Comparison of ENCODE assay signal across 22 cellular contexts in the genomic region with DNA sequence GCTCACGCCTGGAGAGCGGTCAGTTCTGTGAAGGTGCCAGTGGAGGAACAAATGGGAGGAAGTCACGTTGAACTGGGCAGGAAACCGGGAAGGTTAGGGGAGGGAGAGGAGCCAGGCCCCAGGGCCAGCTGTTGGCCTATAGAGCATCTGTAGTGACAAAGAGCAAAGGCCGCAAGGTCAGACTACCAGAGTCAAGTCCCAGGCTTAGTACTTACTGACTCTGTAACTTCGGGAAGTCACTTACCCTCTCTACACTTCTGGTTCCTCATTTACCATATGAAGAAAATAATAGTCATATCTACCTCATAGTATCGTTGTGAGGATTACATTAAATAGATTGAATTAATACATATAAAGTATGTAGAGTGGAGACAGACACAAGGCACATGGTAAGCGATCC.
A peak's percentile ranks its signal among the peaks of the same experiment; 100 is the strongest.
DNase-seq lines count a peak whose midpoint lies in the region; ATAC-seq, FAIRE-seq and TF ChIP-seq lines count a peak whose summit lies in the region.
"Had no signal": no experiment of that assay in that cellular context is flagged by ENCODE, and none has a peak within 500 bp of the region (broad histone marks: within the 10 kb centered on the region; RNA-seq: fewer than 3 reads in every experiment).

No MANE protein-coding gene starts in this region.

- H3K9ac ChIP-seq in HepG2 (ENCODE audit: insufficient read depth, low read depth, low read length) (no peak overlapping the region), neuronal stem cell (ENCODE audit: low read depth, low read length, poor library complexity) (no peak overlapping the region)

- TF ChIP-seq POLR2A in right lobe of liver (IDR thresholded peaks at IDR 0.05) = no peak
- TF ChIP-seq POLR2A in HepG2 (IDR thresholded peaks at IDR 0.05; ENCODE audit: insufficient read depth in 1 of 2, low read depth in 2 of 2, low read length in 2 of 2) = no peak
- TF ChIP-seq POLR2A in GM12892 (IDR thresholded peaks at IDR 0.05; ENCODE audit: low read depth, low read length) = no peak

- no peaks in the 10 kb centered on the region for H3K27me3 Mint-ChIP-seq in activated B cell treated with CpG ODN at 0.5 μM for 24 hours
- no peaks in the 10 kb centered on the region for H3K27me3 Mint-ChIP-seq in naive thymus-derived CD4-positive, alpha-beta T cell

- no peaks in the 10 kb centered on the region for H3K9me3 Mint-ChIP-seq in activated B cell treated with CpG ODN at 0.5 μM for 24 hours
- no peaks in the 10 kb centered on the region for H3K9me3 Mint-ChIP-seq in naive thymus-derived CD4-positive, alpha-beta T cell

- H3K27ac Mint-ChIP-seq in activated B cell treated with CpG ODN at 0.5 μM for 24 hours = peak overlapping the region; percentile 15
- H3K27ac Mint-ChIP-seq in naive thymus-derived CD4-positive, alpha-beta T cell = no peak overlapping the region

- FAIRE-seq in HepG2 (lab: Jason Lieb, UNC) (no peak), GM12892 (lab: Jason Lieb, UNC) (no peak)
- FAIRE-seq: K562 had no signal

- no peak overlapping the region for H3K4ac ChIP-seq in neuronal stem cell (ENCODE audit: low read length)

- H3K14ac ChIP-seq in neuronal stem cell (ENCODE audit: low read length) = no peak overlapping the region

- H3K36me3 Mint-ChIP-seq in activated B cell treated with CpG ODN at 0.5 μM for 24 hours (ENCODE audit: low read depth) = peaks cover 8% of the 10 kb centered on the region
- H3K36me3 Mint-ChIP-seq in naive thymus-derived CD4-positive, alpha-beta T cell = no peaks in the 10 kb centered on the region

- 75% methylated on average over 7 of the region's 8 CpGs for WGBS in right lobe of liver (ENCODE audit: insufficient coverage, low coverage, low lambda C conversion rate, missing lambda C conversion rate)
- whole genome bisulfite sequencing in HepG2 (ENCODE audit: low lambda C conversion rate) = 38% methylated on average over 8 of the region's 8 CpGs
- no CpG with 5 or more reads among the region's 8 CpGs for WGBS in neuronal stem cell (ENCODE audit: extremely low coverage in 2 of 2, insufficient read length in 2 of 2, insufficient replicate concordance in 1 of 2), 2 donors

- H4K8ac ChIP-seq in neuronal stem cell (ENCODE audit: low read depth, low read length) = no peak overlapping the region

- TF ChIP-seq RAD21 in HepG2 (CRISPR knock-in tag; IDR thresholded peaks at IDR 0.05) = no peak

- H2AFZ ChIP-seq in HepG2 (ENCODE audit: low read length) (no peak overlapping the region), neuronal stem cell (ENCODE audit: low read length) (no peak overlapping the region)

- H3K36me3 ChIP-seq in right lobe of liver = no peaks in the 10 kb centered on the region
- no peaks in the 10 kb centered on the region for H3K36me3 ChIP-seq in HepG2 (replicated peaks in 1 of 2; ENCODE audit: control insufficient read depth in 1 of 2, insufficient read depth in 2 of 2, low read length in 2 of 2)
- no peaks in the 10 kb centered on the region for H3K36me3 ChIP-seq in naive thymus-derived CD4-positive, alpha-beta T cell (ENCODE audit: control insufficient read depth in 2 of 3, insufficient read depth in 3 of 3, low read length in 3 of 3)
- H3K36me3 ChIP-seq in neuronal stem cell (replicated peaks in 1 of 2; ENCODE audit: control insufficient read depth in 2 of 2, insufficient read depth in 2 of 2, low read length in 2 of 2) = no peaks in the 10 kb centered on the region
- H3K36me3 ChIP-seq: SJSA1 had no signal

- BruUV-seq in HepG2 (replicated peaks; lab: Mats Ljungman, UMichigan) = no TSS peak

- H3K79me2 ChIP-seq in HepG2 (ENCODE audit: insufficient read depth, low read length) = no peaks in the 10 kb centered on the region

- no peak overlapping the region for H3K4me3 ChIP-seq in right lobe of liver
- H3K4me3 ChIP-seq in HepG2 (replicated peaks in 1 of 3; ENCODE audit: insufficient read depth in 1 of 3, low read depth in 2 of 3, low read length in 3 of 3) = no peak overlapping the region
- H3K4me3 ChIP-seq in naive thymus-derived CD4-positive, alpha-beta T cell (ENCODE audit: low read length) = no peak overlapping the region
- H3K4me3 ChIP-seq in neuronal stem cell (ENCODE audit: low read length in 2 of 2) = no peak overlapping the region
- H3K4me3 ChIP-seq: K562, SJSA1 had no signal

- no peak overlapping the region for H2BK5ac ChIP-seq in neuronal stem cell (ENCODE audit: low read length)

- no peaks in the 10 kb centered on the region for H3K79me1 ChIP-seq in neuronal stem cell (ENCODE audit: low read depth, low read length)

- CTCF ChIA-PET in HepG2 (lab: Yijun Ruan, JAX; ENCODE audit: low intra/inter-chr PET ratio, low total read pairs) (no interaction called here), activated B cell treated with CpG ODN at 0.5 μM for 24 hours (lab: Charles Lee) (no interaction called here)
- CTCF ChIA-PET in naive thymus-derived CD4-positive, alpha-beta T cell (lab: Charles Lee) = no interaction called here

- H2BK15ac ChIP-seq in neuronal stem cell (ENCODE audit: low read length) = no peak overlapping the region

- H4K20me1 ChIP-seq in HepG2 (ENCODE audit: insufficient read depth, low read length) = no peaks in the 10 kb centered on the region

- no peak overlapping the region for H2AK5ac ChIP-seq in neuronal stem cell (ENCODE audit: low read depth, low read length)

- TF ChIP-seq CTCF in right lobe of liver (IDR thresholded peaks at IDR 0.05) (no peak), HepG2 (CRISPR knock-in tag; IDR thresholded peaks at IDR 0.05) (no peak), activated B cell treated with CpG ODN at 0.5 μM for 24 hours (IDR thresholded peaks at IDR 0.05) (no peak)

- no peak overlapping the region for H4K91ac ChIP-seq in neuronal stem cell (ENCODE audit: low read depth, low read length, poor library complexity)

- no peak overlapping the region for H3K4me3 Mint-ChIP-seq in activated B cell treated with CpG ODN at 0.5 μM for 24 hours
- no peak overlapping the region for H3K4me3 Mint-ChIP-seq in naive thymus-derived CD4-positive, alpha-beta T cell

- H3K9me3 ChIP-seq in right lobe of liver = no peaks in the 10 kb centered on the region
- H3K9me3 ChIP-seq in HepG2 (ENCODE audit: low read length) = no peaks in the 10 kb centered on the region
- H3K9me3 ChIP-seq in naive thymus-derived CD4-positive, alpha-beta T cell (ENCODE audit: control insufficient read depth in 2 of 3, low read length in 3 of 3) = no peaks in the 10 kb centered on the region
- no peaks in the 10 kb centered on the region for H3K9me3 ChIP-seq in neuronal stem cell (replicated peaks in 1 of 2; ENCODE audit: control insufficient read depth in 2 of 2, insufficient read depth in 1 of 2, low read depth in 1 of 2, low read length in 2 of 2)
- H3K9me3 ChIP-seq: SJSA1 had no signal

- H3K4me1 ChIP-seq in right lobe of liver = no peaks in the 10 kb centered on the region
- H3K4me1 ChIP-seq in HepG2 (ENCODE audit: insufficient read depth, low read length) = no peaks in the 10 kb centered on the region
- H3K4me1 ChIP-seq in naive thymus-derived CD4-positive, alpha-beta T cell (ENCODE audit: control insufficient read depth in 2 of 2, insufficient read depth in 2 of 2, low read length in 2 of 2) = no peaks in the 10 kb centered on the region
- peaks cover 0 to 21% of the 10 kb centered on the region in 2 donors for H3K4me1 ChIP-seq in neuronal stem cell (ENCODE audit: control insufficient read depth in 2 of 2, insufficient read depth in 1 of 2, low read depth in 1 of 2, low read length in 2 of 2)

- no peak overlapping the region for H2BK12ac ChIP-seq in neuronal stem cell (ENCODE audit: low read length)

- H3K27ac ChIP-seq in right lobe of liver (no peak overlapping the region), HepG2 (ENCODE audit: extremely low read length, insufficient read depth, low read length) (no peak overlapping the region), neuronal stem cell (replicated peaks; ENCODE audit: low read length) (no peak overlapping the region)
- H3K27ac ChIP-seq in naive thymus-derived CD4-positive, alpha-beta T cell (ENCODE audit: low read depth, low read length) = no peak overlapping the region
- H3K27ac ChIP-seq: C4-2B, SJSA1 had no signal

- H3K27me3 ChIP-seq in right lobe of liver (no peaks in the 10 kb centered on the region), HepG2 (ENCODE audit: control insufficient read depth in 1 of 2, insufficient read depth in 2 of 2, low read length in 2 of 2) (no peaks in the 10 kb centered on the region), neuronal stem cell (ENCODE audit: control insufficient read depth in 3 of 3, insufficient read depth in 3 of 3, low read depth in 1 of 3, low read length in 3 of 3) (no peaks in the 10 kb centered on the region)
- no peaks in the 10 kb centered on the region for H3K27me3 ChIP-seq in naive thymus-derived CD4-positive, alpha-beta T cell (ENCODE audit: control insufficient read depth in 2 of 2, insufficient read depth in 2 of 2, low read length in 2 of 2)
- H3K27me3 ChIP-seq: SJSA1 had no signal

- peaks cover 35% of the 10 kb centered on the region for H3K4me1 Mint-ChIP-seq in activated B cell treated with CpG ODN at 0.5 μM for 24 hours
- no peaks in the 10 kb centered on the region for H3K4me1 Mint-ChIP-seq in naive thymus-derived CD4-positive, alpha-beta T cell

- no peak overlapping the region for H3K4me2 ChIP-seq in HepG2 (ENCODE audit: low read depth, low read length)
- H3K4me2 ChIP-seq in neuronal stem cell (ENCODE audit: insufficient read depth, low read length, poor library complexity, severe bottlenecking) = no peak overlapping the region

- POLR2A ChIA-PET in HepG2 (lab: Yijun Ruan, JAX) = no interaction called here
- POLR2A ChIA-PET in activated B cell treated with CpG ODN at 0.5 μM for 24 hours (lab: Charles Lee) = no interaction called here
- POLR2A ChIA-PET in naive thymus-derived CD4-positive, alpha-beta T cell (lab: Charles Lee) = no interaction called here

- ATAC-seq in right lobe of liver (peak in 3 of 4 donors; percentile 30 to 46 (median 38)), HepG2 (no peak), activated B cell treated with CpG ODN at 0.5 μM for 24 hours (ENCODE audit: low read depth) (no peak), HG03280 (IDR thresholded peaks at IDR 0.05; ENCODE audit: unreplicated experiment) (no peak)
- ATAC-seq in naive thymus-derived CD4-positive, alpha-beta T cell = peak; percentile 31
- ATAC-seq: K562, Right ventricle myocardium inferior had no signal

- in situ Hi-C loops in HepG2 (cut with HindIII; ENCODE audit: extremely low pct_ligation_motif_present, low pct_unique_long_range_greater_than_20kb) = no loop called here

- intact Hi-C loops in right lobe of liver (cut with DNase I) (no loop called here), HepG2 (cut with micrococcal nuclease; ENCODE audit: unreplicated experiment) (no loop called here), activated B cell treated with CpG ODN at 0.5 μM for 24 hours (cut with micrococcal nuclease) (no loop called here)
- intact Hi-C loops in naive thymus-derived CD4-positive, alpha-beta T cell (cut with micrococcal nuclease) = no loop called here

- H2BK120ac ChIP-seq in neuronal stem cell (ENCODE audit: low read depth, low read length) = no peak overlapping the region

- H3K18ac ChIP-seq in neuronal stem cell (ENCODE audit: low read length) = no peak overlapping the region

- no peak overlapping the region for H3K23ac ChIP-seq in neuronal stem cell (ENCODE audit: low read depth, low read length, poor library complexity)

- TF ChIP-seq EP300 in HepG2 (IDR thresholded peaks at IDR 0.05; ENCODE audit: low read depth in 2 of 2, low read length in 2 of 2) (no peak), HepG2 (CRISPR knock-in tag; IDR thresholded peaks at IDR 0.05; ENCODE audit: borderline replicate concordance) (no peak)

- DNase-seq in right lobe of liver = no peak
- no peak for DNase-seq in HepG2 (ENCODE audit: low spot score)
- DNase-seq in activated B cell treated with CpG ODN at 0.5 μM for 24 hours = no peak
- no peak for DNase-seq in naive thymus-derived CD4-positive, alpha-beta T cell
- DNase-seq in GM12892 (ENCODE audit: insufficient read length) = no peak
- no peak for DNase-seq in neuronal stem cell (ENCODE audit: low spot score)
- DNase-seq: AML-193; EL; GF-D8; MM.1S; NCI-H1105 treated with DMSO at 0.1 percent for 48 hours; NCI-H2029 treated with DMSO at 0.1 percent for 48 hours; NCI-H2171; NCI-H345; NCI-H524; NCI-H774; NK-92 treated with Interleukin-12 subunit alpha and Interleukin-12 subunit beta, amount 100 ng/mL, for 24 hours had no signal

Comparison
In these comparisons a context has a peak if more than half of its experiments do, and no peak if none do; other contexts are left out.
1. ATAC-seq: peak in right lobe of liver (3 of 4) and naive thymus-derived CD4-positive, alpha-beta T cell (single experiment); none in HepG2 (single experiment), activated B cell treated with CpG ODN at 0.5 μM for 24 hours (single experiment) and HG03280 (single experiment).